8 cellular contexts compared by ENCODE assay signal in the genomic region with DNA sequence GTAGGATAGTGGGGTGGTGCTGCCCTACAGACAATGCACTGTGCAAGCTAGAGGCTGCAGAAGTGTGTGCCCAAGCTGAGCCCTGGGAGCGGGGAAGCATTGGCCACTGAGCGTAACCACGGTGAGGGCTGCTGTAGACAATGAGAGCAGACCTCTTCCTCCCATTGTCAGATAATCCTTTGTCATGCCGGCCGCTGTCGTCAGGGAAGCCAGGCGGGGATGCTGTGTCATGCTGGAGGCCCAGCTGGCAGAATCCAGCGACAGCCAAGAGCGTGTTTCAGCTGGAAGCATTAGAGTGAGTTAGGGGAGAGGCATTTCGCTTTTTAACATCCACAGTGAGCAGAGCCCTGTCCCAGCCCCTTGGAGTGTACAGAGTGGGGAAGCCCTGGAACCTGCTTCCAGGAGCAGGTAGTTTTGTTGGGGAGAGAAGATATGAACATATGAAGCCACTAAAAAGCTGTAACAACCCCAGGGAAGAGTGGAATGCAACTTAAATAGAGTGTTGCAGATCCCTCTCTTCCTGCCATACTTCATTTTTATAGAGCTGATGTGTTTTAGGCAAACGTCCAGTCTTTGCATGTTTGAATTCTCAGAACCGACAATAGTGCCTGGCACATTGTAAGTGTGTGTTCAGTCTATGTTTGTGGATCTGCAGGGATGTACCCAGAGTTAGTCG. TPM values are rescaled to one million over a fixed set of nuclear protein-coding genes. Genes with fewer than 3 reads are reported as not detected.
DNase-seq lines count a peak whose midpoint lies in the region; ATAC-seq and TF ChIP-seq lines count a peak whose summit lies in the region.

No MANE protein-coding gene starts in this region.

- TF ChIP-seq CTCF in transverse colon (IDR thresholded peaks at IDR 0.05) (no peak), Peyer's patch (IDR thresholded peaks at IDR 0.05) (no peak)

- H3K9me3 ChIP-seq in transverse colon (no peaks in the 10 kb centered on the region), Peyer's patch (no peaks in the 10 kb centered on the region)

- DNase-seq in AG08396 (ENCODE audit: low spot score), result peak; percentile 75
- peak; percentile 75 for DNase-seq in NCI-H2107 (lab: John Stamatoyannopoulos, UW)
- peak; percentile 21 for DNase-seq in cerebellar cortex (ENCODE audit: low spot score)
- peak; percentile 76 for DNase-seq in kidney tubule cell (ENCODE audit: low spot score)
- peak; percentile 40 for DNase-seq in transverse colon
- DNase-seq in AML-193 (lab: John Stamatoyannopoulos, UW), result no peak
- DNase-seq in Peyer's patch, result no peak

- H3K27ac ChIP-seq in transverse colon (peak overlapping the region; percentile 46 to 83 (median 70)), Peyer's patch (peak overlapping the region in 2 of 4 donors; percentile 8 to 45)

- intact Hi-C loops in transverse colon (cut with DNase I; ENCODE audit: low total_unique reads), result no loop called here

- H3K36me3 ChIP-seq in transverse colon (no peaks in the 10 kb centered on the region), Peyer's patch (no peaks in the 10 kb centered on the region)

- TF ChIP-seq POLR2A in transverse colon (IDR thresholded peaks at IDR 0.05) (no peak), Peyer's patch (IDR thresholded peaks at IDR 0.05) (no peak)

- H3K27me3 ChIP-seq in transverse colon, result no peaks in the 10 kb centered on the region
- no peaks in the 10 kb centered on the region for H3K27me3 ChIP-seq in Peyer's patch

- H3K4me1 ChIP-seq in transverse colon (peaks cover 7 to 46% (median 27%) of the 10 kb centered on the region in 4 donors), Peyer's patch (peaks cover 0 to 21% (median 2%) of the 10 kb centered on the region in 4 donors)

- H3K4me3 ChIP-seq in transverse colon (no peak overlapping the region), Peyer's patch (no peak overlapping the region)

- TF ChIP-seq EP300 in transverse colon (IDR thresholded peaks at IDR 0.05; ENCODE audit: low read depth), result no peak

- WGBS in transverse colon (ENCODE audit: low coverage in 1 of 2), 2 donors, result 62% methylated on average over 3 to 13 of the region's 13 CpGs

- no peak for ATAC-seq in HG03469 (IDR thresholded peaks at IDR 0.05; ENCODE audit: unreplicated experiment)

- in situ Hi-C loops in transverse colon (cut with MboI; ENCODE audit: low pct_ligation_motif_present in 1 of 4, low pct_unique_long_range_greater_than_20kb in 1 of 4, low sequenced_read_pairs in 3 of 4), result no loop called here

RNA-seq across cellular contexts. Expression of a gene that starts 7.0 kb away (rescaled TPM):
- total RNA-seq in transverse colon (10 to 100 TPM; 14.1 to 78.2 (median 18.4) TPM), Peyer's patch (100 to 1,000 TPM in 1 of 4 donors, 10 to 100 TPM in 3; 16.6 to 116 (median 34.5) TPM)

Comparison
In these comparisons a context has a peak if more than half of its experiments do, and no peak if none do; other contexts are left out.
1. DNase-seq: peak in AG08396 (single experiment), NCI-H2107 (single experiment), cerebellar cortex (single experiment), kidney tubule cell (single experiment) and transverse colon (single experiment); none in AML-193 (0 of 2) and Peyer's patch (0 of 3).